ENCODE assay signal across 1 cellular context in the genomic region with DNA sequence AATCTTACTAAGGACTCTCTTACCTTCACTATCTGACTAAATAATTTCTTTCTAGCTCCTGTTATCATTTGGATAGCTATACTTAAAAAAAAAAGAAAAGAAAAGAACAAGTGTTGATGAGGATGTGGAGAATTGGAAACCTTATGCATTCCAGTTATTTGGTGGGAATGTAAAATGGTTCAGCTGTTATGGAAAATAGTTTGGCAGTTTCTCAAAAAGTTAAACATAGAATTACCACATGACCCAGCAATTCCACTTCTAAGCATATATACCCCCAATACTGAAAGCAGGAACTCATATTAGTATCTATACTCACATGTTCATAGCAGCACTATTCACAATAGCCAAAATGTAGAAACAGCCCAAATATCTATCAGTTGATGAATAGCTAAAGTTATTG.
TF ChIP-seq lines count a peak whose summit lies in the region.

No MANE protein-coding gene starts in this region.

TF ChIP-seq in GM23338, 12 proteins besides CTCF, POLR2A, EP300 and RAD21:
- TF ChIP-seq, protein P1, sequence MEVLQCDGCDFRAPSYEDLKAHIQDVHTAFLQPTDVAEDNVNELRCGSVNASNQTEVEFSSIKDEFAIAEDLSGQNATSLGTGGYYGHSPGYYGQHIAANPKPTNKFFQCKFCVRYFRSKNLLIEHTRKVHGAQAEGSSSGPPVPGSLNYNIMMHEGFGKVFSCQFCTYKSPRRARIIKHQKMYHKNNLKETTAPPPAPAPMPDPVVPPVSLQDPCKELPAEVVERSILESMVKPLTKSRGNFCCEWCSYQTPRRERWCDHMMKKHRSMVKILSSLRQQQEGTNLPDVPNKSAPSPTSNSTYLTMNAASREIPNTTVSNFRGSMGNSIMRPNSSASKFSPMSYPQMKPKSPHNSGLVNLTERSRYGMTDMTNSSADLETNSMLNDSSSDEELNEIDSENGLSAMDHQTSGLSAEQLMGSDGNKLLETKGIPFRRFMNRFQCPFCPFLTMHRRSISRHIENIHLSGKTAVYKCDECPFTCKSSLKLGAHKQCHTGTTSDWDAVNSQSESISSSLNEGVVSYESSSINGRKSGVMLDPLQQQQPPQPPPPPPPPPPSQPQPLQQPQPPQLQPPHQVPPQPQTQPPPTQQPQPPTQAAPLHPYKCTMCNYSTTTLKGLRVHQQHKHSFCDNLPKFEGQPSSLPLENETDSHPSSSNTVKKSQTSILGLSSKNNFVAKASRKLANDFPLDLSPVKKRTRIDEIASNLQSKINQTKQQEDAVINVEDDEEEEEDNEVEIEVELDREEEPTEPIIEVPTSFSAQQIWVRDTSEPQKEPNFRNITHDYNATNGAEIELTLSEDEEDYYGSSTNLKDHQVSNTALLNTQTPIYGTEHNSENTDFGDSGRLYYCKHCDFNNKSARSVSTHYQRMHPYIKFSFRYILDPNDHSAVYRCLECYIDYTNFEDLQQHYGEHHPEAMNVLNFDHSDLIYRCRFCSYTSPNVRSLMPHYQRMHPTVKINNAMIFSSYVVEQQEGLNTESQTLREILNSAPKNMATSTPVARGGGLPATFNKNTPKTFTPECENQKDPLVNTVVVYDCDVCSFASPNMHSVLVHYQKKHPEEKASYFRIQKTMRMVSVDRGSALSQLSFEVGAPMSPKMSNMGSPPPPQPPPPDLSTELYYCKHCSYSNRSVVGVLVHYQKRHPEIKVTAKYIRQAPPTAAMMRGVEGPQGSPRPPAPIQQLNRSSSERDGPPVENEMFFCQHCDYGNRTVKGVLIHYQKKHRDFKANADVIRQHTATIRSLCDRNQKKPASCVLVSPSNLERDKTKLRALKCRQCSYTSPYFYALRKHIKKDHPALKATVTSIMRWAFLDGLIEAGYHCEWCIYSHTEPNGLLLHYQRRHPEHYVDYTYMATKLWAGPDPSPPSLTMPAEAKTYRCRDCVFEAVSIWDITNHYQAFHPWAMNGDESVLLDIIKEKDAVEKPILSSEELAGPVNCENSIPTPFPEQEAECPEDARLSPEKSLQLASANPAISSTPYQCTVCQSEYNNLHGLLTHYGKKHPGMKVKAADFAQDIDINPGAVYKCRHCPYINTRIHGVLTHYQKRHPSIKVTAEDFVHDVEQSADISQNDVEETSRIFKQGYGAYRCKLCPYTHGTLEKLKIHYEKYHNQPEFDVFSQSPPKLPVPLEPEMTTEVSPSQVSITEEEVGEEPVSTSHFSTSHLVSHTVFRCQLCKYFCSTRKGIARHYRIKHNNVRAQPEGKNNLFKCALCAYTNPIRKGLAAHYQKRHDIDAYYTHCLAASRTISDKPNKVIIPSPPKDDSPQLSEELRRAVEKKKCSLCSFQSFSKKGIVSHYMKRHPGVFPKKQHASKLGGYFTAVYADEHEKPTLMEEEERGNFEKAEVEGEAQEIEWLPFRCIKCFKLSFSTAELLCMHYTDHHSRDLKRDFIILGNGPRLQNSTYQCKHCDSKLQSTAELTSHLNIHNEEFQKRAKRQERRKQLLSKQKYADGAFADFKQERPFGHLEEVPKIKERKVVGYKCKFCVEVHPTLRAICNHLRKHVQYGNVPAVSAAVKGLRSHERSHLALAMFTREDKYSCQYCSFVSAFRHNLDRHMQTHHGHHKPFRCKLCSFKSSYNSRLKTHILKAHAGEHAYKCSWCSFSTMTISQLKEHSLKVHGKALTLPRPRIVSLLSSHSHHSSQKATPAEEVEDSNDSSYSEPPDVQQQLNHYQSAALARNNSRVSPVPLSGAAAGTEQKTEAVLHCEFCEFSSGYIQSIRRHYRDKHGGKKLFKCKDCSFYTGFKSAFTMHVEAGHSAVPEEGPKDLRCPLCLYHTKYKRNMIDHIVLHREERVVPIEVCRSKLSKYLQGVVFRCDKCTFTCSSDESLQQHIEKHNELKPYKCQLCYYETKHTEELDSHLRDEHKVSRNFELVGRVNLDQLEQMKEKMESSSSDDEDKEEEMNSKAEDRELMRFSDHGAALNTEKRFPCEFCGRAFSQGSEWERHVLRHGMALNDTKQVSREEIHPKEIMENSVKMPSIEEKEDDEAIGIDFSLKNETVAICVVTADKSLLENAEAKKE (CRISPR knock-in tag; IDR thresholded peaks at IDR 0.05) = no peak
- TF ChIP-seq ZNF114 (CRISPR knock-in tag; IDR thresholded peaks at IDR 0.05) = no peak
